In genomic region chr9:25960235-25960634, GRCh38 we compare ENCODE assay signal across 35 cellular contexts.
"Had no signal": no experiment of that assay in that cellular context is flagged by ENCODE, and none has a peak within 500 bp of the region (broad histone marks: within the 10 kb centered on the region; RNA-seq: fewer than 3 reads in every experiment).

No MANE protein-coding gene starts in this region.

- H3K9me3 ChIP-seq: adrenal gland, colonic mucosa had no signal

- ATAC-seq: activated CD8-positive, alpha-beta T cell treated with anti-CD3 and anti-CD28 coated beads for 36 hours; activated naive CD4-positive, alpha-beta T cell treated with anti-CD3 and anti-CD28 coated beads, Interleukin-2, amount 50 U/mL, for 72 hours; activated T-cell treated with anti-CD3 and anti-CD28 coated beads, Interleukin-2, amount 50 U/mL, for 4 hours; activated T-cell treated with anti-CD3 and anti-CD28 coated beads, Interleukin-2, amount 50 U/mL, for 72 hours; activated T-helper 17 cell treated with anti-CD3 and anti-CD28 coated beads, Interleukin-2, amount 50 U/mL, for 72 hours; body of pancreas had no signal

- H3K27ac ChIP-seq: adrenal gland, body of pancreas, brain microvascular endothelial cell, breast epithelium, colonic mucosa, VCaP had no signal

- FAIRE-seq: astrocyte, TTC549 had no signal

- H3K4me1 ChIP-seq: adrenal gland, body of pancreas, breast epithelium, colonic mucosa had no signal

- DNase-seq: activated B cell treated with CpG ODN at 0.5 μM for 24 hours; activated CD4-positive, alpha-beta memory T cell treated with anti-CD3 and anti-CD28 coated beads for 36 hours; activated CD4-positive, alpha-beta T cell treated with anti-CD3 and anti-CD28 coated beads for 4 hours; activated CD4-positive, alpha-beta T cell treated with anti-CD3 and anti-CD28 coated beads, Interleukin-2, amount 10 ng/mL, durations not matched to agents 24 days and 14 days; activated CD4-positive, alpha-beta T cell treated with anti-CD3 and anti-CD28 coated beads, Interleukin-2, amount 50 U/mL, for 1 hour; activated CD4-positive, alpha-beta T cell treated with anti-CD3 and anti-CD28 coated beads, Interleukin-2, amount 50 U/mL, for 4 hours; activated CD4-positive, CD25-positive, alpha-beta regulatory T cell treated with anti-CD3 and anti-CD28 coated beads, Interleukin-2, amount 50 U/mL, for 72 hours; activated CD8-positive, alpha-beta memory T cell treated with anti-CD3 and anti-CD28 coated beads, Interleukin-2, amount 50 U/mL, for 4 hours; activated CD8-positive, alpha-beta T cell treated with anti-CD3 and anti-CD28 coated beads for 36 hours; activated effector memory CD4-positive, alpha-beta T cell treated with anti-CD3 and anti-CD28 coated beads, Interleukin-2, amount 50 U/mL, for 16 hours; activated gamma-delta T cell treated with Interleukin-2 at 50 U/mL for 16 hours; activated naive CD4-positive, alpha-beta T cell; activated naive CD4-positive, alpha-beta T cell treated with anti-CD3 and anti-CD28 coated beads for 36 hours; activated naive CD4-positive, alpha-beta T cell treated with anti-CD3 and anti-CD28 coated beads, Interleukin-2, amount 50 U/mL, for 16 hours; activated naive CD8-positive, alpha-beta T cell treated with anti-CD3 and anti-CD28 coated beads for 36 hours; activated T-cell treated with anti-CD3 and anti-CD28 coated beads for 4 hours; activated T-cell treated with anti-CD3 and anti-CD28 coated beads, Interleukin-2, amount 50 U/mL, for 1 hour; activated T-cell treated with anti-CD3 and anti-CD28 coated beads, Interleukin-2, amount 50 U/mL, for 4 hours; activated T-cell treated with anti-CD3 and anti-CD28 coated beads, Interleukin-2, amount 50 U/mL, for 72 hours; adrenal gland; amniotic stem cell; aorta; body of pancreas; brain microvascular endothelial cell; caudate nucleus; cerebellar nuclear complex; colonic mucosa; T-helper 2 cell; T-helper 9 cell had no signal

- H3K4me3 ChIP-seq: adrenal gland, body of pancreas, breast epithelium, colonic mucosa had no signal

- H3K27me3 ChIP-seq: adrenal gland, body of pancreas, brain microvascular endothelial cell, breast epithelium, colonic mucosa had no signal

- H3K36me3 ChIP-seq: adrenal gland, brain microvascular endothelial cell, breast epithelium, colonic mucosa had no signal
